In the genomic region with DNA sequence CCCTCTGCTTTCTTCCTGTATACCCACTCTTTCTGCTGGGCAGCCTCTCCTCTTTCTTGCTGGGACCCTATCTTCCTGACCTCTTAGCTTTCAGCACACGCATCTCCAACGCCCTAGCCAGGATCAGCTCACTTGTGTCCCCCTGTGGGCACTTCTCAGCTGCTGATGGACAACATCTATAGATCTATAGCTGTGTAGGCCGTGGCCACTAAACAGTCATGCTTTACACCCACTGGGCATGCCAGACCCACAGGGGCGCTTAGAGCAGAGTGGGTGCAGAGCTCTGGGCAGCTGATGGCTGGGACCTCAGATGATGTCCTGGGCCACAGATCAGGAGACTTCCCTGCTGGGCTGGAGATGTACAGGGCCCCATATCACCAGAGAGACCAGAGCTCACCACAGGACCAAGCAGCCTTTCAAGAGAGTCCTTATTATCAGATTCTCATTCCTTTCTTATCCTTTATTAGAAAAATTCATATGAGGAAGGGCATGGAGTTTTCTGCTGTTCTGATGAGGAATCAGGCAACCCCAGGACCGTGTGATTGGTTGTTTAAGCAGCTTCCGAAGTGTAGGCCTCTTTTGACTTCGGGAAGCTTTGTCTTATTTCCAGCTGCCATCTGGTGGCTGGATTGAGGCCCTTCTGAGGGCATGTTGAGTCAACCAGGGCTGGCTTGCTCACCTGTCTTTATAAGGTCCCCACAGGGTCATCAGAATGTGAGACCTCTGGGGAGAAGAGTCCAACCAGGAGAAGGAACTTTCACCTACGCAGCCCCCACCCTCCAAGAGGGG, we compare ENCODE assay signal across 8 cellular contexts.
DNase-seq lines count a peak whose midpoint lies in the region; ATAC-seq and TF ChIP-seq lines count a peak whose summit lies in the region.

No MANE protein-coding gene starts in this region.

- H3K4me2 ChIP-seq in MM.1S (ENCODE audit: low read depth, low read length), result no peak overlapping the region

- peaks cover 5% of the 10 kb centered on the region for H3K36me3 Mint-ChIP-seq in T-cell
- no peaks in the 10 kb centered on the region for H3K36me3 Mint-ChIP-seq in brain
- H3K36me3 Mint-ChIP-seq in immature natural killer cell, result no peaks in the 10 kb centered on the region

- H3K4me3 ChIP-seq in MM.1S (ENCODE audit: low read length), result no peak overlapping the region

- no peak overlapping the region for H3K27ac Mint-ChIP-seq in T-cell
- H3K27ac Mint-ChIP-seq in brain, result peak overlapping the region; percentile 8 to 67 (median 40)
- no peak overlapping the region for H3K27ac Mint-ChIP-seq in immature natural killer cell

- no peak for TF ChIP-seq POLR2A in GM18505 (IDR thresholded peaks at IDR 0.05; ENCODE audit: borderline replicate concordance, extremely low read depth, insufficient read depth, insufficient read length)

- no peaks in the 10 kb centered on the region for H3K27me3 ChIP-seq in MM.1S (replicated peaks; ENCODE audit: insufficient read depth, low read length)

- H3K9me3 Mint-ChIP-seq in T-cell (no peaks in the 10 kb centered on the region), brain (no peaks in the 10 kb centered on the region), immature natural killer cell (no peaks in the 10 kb centered on the region)

- TF ChIP-seq CTCF in MM.1S (IDR thresholded peaks at IDR 0.05; ENCODE audit: low read length) (peak; percentile 68), brain (conservative IDR thresholded peaks at IDR 0.05) (peak; percentile 85 to 87)

- H3K36me3 ChIP-seq in MM.1S (replicated peaks; ENCODE audit: insufficient read depth, low read length), result no peaks in the 10 kb centered on the region

- ATAC-seq in T-cell (replicated peaks in 1 of 4) (peak; percentile 50 to 75 (median 70)), GM18505 (IDR thresholded peaks at IDR 0.05; ENCODE audit: unreplicated experiment) (no peak)

- DNase-seq in DMS 273 (lab: John Stamatoyannopoulos, UW; ENCODE audit: unreplicated experiment) (peak; percentile 78), DMS 273 treated with DMSO at 0.1 percent for 48 hours (lab: John Stamatoyannopoulos, UW) (no peak), MM.1S (peak; percentile 70), T-cell (peak in 28 of 34 experiments; percentile 7 to 44 (median 25)), immature natural killer cell (peak; percentile 6 to 38 (median 14))
- peak; percentile 34 to 49 (median 45) for DNase-seq in stimulated activated CD4-positive, alpha-beta T cell treated with anti-CD3 and anti-CD28 coated beads, Interleukin-12 subunit alpha, Interleukin-12 subunit beta, amount 100 ng/mL, for 48 hours (ENCODE audit: low read depth in 2 of 3, low spot score in 1 of 3)

- no peak overlapping the region for H3K9ac ChIP-seq in MM.1S (ENCODE audit: low read length)

- H3K4me3 Mint-ChIP-seq in T-cell (no peak overlapping the region), brain (no peak overlapping the region), immature natural killer cell (no peak overlapping the region)

- H3K27me3 Mint-ChIP-seq in T-cell (peaks cover 0 to 4% of the 10 kb centered on the region in 2 donors), brain (no peaks in the 10 kb centered on the region), immature natural killer cell (ENCODE audit: low read depth in 3 of 3) (peaks cover 0 to 8% (median 0%) of the 10 kb centered on the region in 3 donors)

- POLR2A ChIA-PET in T-cell (lab: Charles Lee), result interaction anchor here in 1 of 2 donors (0.5 kb wide), 1 partner anchor 23 kb away, joined by 14 read pairs; no protein-coding TSS in a partner anchor

- H3K79me2 ChIP-seq in MM.1S (ENCODE audit: low read length), result no peaks in the 10 kb centered on the region

- no peaks in the 10 kb centered on the region for H3K9me2 ChIP-seq in MM.1S (replicated peaks; ENCODE audit: insufficient read depth, low read length)

- H3K4me1 Mint-ChIP-seq in T-cell (peaks cover 0 to 6% (median 0%) of the 10 kb centered on the region in 3 donors), brain (peaks cover 28% of the 10 kb centered on the region), immature natural killer cell (no peaks in the 10 kb centered on the region)

- no peaks in the 10 kb centered on the region for H3K9me3 ChIP-seq in MM.1S (replicated peaks; ENCODE audit: insufficient read depth, low read length)

- H3K27ac ChIP-seq in MM.1S (ENCODE audit: low read length), result no peak overlapping the region

- H4K20me1 ChIP-seq in MM.1S (ENCODE audit: insufficient read depth, low read length), result no peaks in the 10 kb centered on the region

- no peak overlapping the region for H2AFZ ChIP-seq in MM.1S (ENCODE audit: low read length)

- H3F3A ChIP-seq in MM.1S (ENCODE audit: insufficient read depth, low read length), result no peaks in the 10 kb centered on the region

- CTCF ChIA-PET in T-cell (lab: Charles Lee), result interaction anchor here (0.6 to 2.0 kb wide), 4 partner anchors 120 to 1084 kb away, joined by 3 to 26 read pairs (median 4); partner anchors contain the start of gene SLC35E4 (in 1 of the 2)

- peaks cover 12% of the 10 kb centered on the region for H3K4me1 ChIP-seq in MM.1S (ENCODE audit: low read length)

Comparison
In these comparisons a context has a peak if more than half of its experiments do, and no peak if none do; other contexts are left out.
1. H3K27ac Mint-ChIP-seq: peak in brain (5 of 5); none in T-cell (0 of 2) and immature natural killer cell (0 of 6).